In the genomic region with DNA sequence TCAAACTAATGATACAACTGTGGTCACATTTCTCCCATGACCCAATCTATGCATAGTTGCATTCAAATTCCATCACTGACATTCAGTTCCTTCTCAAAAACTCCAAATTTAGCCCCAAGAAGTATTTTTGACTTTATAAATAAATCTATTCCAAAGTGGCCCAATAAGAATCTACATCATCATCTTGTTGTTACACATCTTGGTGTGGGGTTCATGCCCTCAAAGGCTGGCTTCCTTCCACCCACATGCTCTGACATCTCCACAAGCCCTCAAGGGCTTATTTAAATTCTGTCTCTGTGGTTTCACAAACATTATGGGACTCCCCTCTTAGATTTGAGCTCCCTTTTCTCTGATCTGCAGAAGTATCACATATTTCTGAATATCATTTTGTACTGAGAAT, we compare ENCODE assay signal across 23 cellular contexts.
"Had no signal": no experiment of that assay in that cellular context is flagged by ENCODE, and none has a peak within 500 bp of the region (broad histone marks: within the 10 kb centered on the region; RNA-seq: fewer than 3 reads in every experiment).

No MANE protein-coding gene starts in this region.

- H3K9me3 ChIP-seq: gastroesophageal sphincter, neutrophil, right lobe of liver, tibial artery had no signal

- DNase-seq: activated CD4-positive, alpha-beta memory T cell treated with anti-CD3 and anti-CD28 coated beads for 36 hours; activated CD4-positive, alpha-beta T cell treated with anti-CD3 and anti-CD28 coated beads for 48 hours; activated effector memory CD4-positive, alpha-beta T cell treated with Interleukin-2 at 50 U/mL for 16 hours; activated naive CD4-positive, alpha-beta T cell treated with anti-CD3 and anti-CD28 coated beads, Interleukin-2, amount 10 ng/mL, durations not matched to agents 7 days and 5 days; activated T-cell treated with anti-CD3 and anti-CD28 coated beads, Interleukin-2, amount 50 U/mL, for 72 hours; aorta; effector CD4-positive, alpha-beta T cell; erythroblast; head of caudate nucleus; hypothalamus; left cardiac atrium; mesenchymal stem cell; right lobe of liver; small intestine; stimulated activated CD4-positive, alpha-beta T cell treated with anti-CD3 and anti-CD28 coated beads, Interleukin-2, amount 100 ng/mL, for 24 hours; stimulated activated naive CD8-positive, alpha-beta T cell treated with anti-CD3 and anti-CD28 coated beads, Interleukin-15, amount 100 ng/mL, for 72 hours; tibial artery had no signal

- H3K4me3 ChIP-seq: gastroesophageal sphincter, right lobe of liver, tibial artery had no signal

- H3K79me2 ChIP-seq: parathyroid adenoma had no signal

- H3K36me3 ChIP-seq: gastroesophageal sphincter, neutrophil, right lobe of liver, tibial artery had no signal

- H3K27ac ChIP-seq: gastroesophageal sphincter, neutrophil, parathyroid adenoma, right lobe of liver, tibial artery had no signal

- H3K4me1 ChIP-seq: gastroesophageal sphincter, parathyroid adenoma, right lobe of liver, tibial artery had no signal

- ATAC-seq: activated T-cell treated with anti-CD3 and anti-CD28 coated beads, Interleukin-2, amount 50 U/mL, for 72 hours; gastroesophageal sphincter; left cardiac atrium; right lobe of liver; stimulated activated effector memory CD8-positive, alpha-beta T cell treated with anti-CD3 and anti-CD28 coated beads, Interleukin-12 subunit alpha, Interleukin-12 subunit beta, amount 100 ng/mL, for 72 hours; stimulated activated naive CD8-positive, alpha-beta T cell treated with anti-CD3 and anti-CD28 coated beads, Interleukin-15, amount 100 ng/mL, for 72 hours had no signal

- H2AFZ ChIP-seq: parathyroid adenoma had no signal

- FAIRE-seq: endometrium, islet of Langerhans, small intestine had no signal

- H3K27me3 ChIP-seq: gastroesophageal sphincter, neutrophil, right lobe of liver, tibial artery had no signal

- H3K9ac ChIP-seq: parathyroid adenoma had no signal
